In the genomic region with DNA sequence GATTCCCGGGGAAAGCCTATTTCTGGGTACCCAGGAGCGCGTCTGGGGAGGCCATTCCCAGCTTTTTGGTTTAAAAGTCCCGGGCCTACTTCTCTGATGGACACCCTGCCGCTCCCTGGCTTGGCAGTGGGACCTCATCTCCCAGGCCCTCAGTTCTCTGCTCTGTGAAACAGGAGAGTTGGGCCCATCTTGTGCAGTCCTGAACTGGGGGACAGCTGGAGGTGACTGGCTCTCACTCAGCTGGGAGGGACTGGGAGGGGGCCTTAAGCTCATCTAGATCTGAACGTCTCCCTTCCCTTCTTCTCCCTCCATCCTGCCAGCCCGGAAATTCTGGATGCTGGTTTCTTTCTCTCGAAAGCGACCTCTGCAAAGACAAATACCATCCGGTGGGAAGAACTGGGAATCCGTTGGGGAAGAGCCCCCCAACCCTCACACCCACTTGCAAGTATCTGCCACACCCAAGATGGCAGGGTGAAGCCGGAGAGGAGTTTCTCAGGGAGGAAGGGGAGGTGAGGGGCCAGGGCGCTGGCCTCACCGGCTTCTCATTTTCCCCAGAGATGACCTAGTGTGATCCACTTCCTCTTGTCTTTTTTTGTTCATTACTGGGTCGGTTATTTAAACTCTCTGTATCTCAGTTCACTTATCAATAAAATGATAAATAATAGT, we compare ENCODE assay signal across 8 cellular contexts. TPM values are rescaled to one million over a fixed set of nuclear protein-coding genes. Genes with fewer than 3 reads are reported as not detected.
A peak's percentile ranks its signal among the peaks of the same experiment; 100 is the strongest.
DNase-seq lines count a peak whose midpoint lies in the region; ATAC-seq, FAIRE-seq and TF ChIP-seq lines count a peak whose summit lies in the region.

No MANE protein-coding gene starts in this region.

- H3K36me3 Mint-ChIP-seq in Calu3 (ENCODE audit: insufficient read depth, unreplicated experiment): peaks cover 22% of the 10 kb centered on the region

- no peak for TF ChIP-seq CTCF in Calu3 (IDR thresholded peaks at IDR 0.05; ENCODE audit: unreplicated experiment)
- no peak for TF ChIP-seq CTCF in foreskin fibroblast (IDR thresholded peaks at IDR 0.05; ENCODE audit: low read depth, low read length)
- no peak for TF ChIP-seq CTCF in D721Med (IDR thresholded peaks at IDR 0.05; ENCODE audit: insufficient read depth, missing control alignments)

- peaks cover 12% of the 10 kb centered on the region for H3K4me1 ChIP-seq in rectal smooth muscle tissue (ENCODE audit: control insufficient read depth, insufficient read depth, low read length)

- no peaks in the 10 kb centered on the region for H3K27me3 ChIP-seq in rectal smooth muscle tissue (ENCODE audit: control insufficient read depth, insufficient read depth, low read length)

- peak overlapping the region; percentile 72 to 73 for H3K4me3 ChIP-seq in foreskin fibroblast (ENCODE audit: low read depth in 1 of 2, low read length in 2 of 2)
- H3K4me3 ChIP-seq in rectal smooth muscle tissue (ENCODE audit: low read length): peak overlapping the region; percentile 92

- intact Hi-C loops in Calu3 (cut with micrococcal nuclease; ENCODE audit: unreplicated experiment) (no loop called here), posterior vena cava (cut with DNase I) (loop anchor here in 1 of 2 donors (10.0 kb wide), 1 partner anchor 70 kb away; no protein-coding TSS in a partner anchor)

- peaks cover 17% of the 10 kb centered on the region for H3K4me1 Mint-ChIP-seq in Calu3 (ENCODE audit: low read depth, unreplicated experiment)

- CTCF ChIA-PET in Calu3 (lab: Charles Lee): no interaction called here

- H3K4me3 Mint-ChIP-seq in Calu3 (ENCODE audit: low read depth, unreplicated experiment): peak overlapping the region; percentile 73

- no peak overlapping the region for H3K27ac Mint-ChIP-seq in Calu3 (ENCODE audit: unreplicated experiment)

- H3K27me3 Mint-ChIP-seq in Calu3 (ENCODE audit: unreplicated experiment): no peaks in the 10 kb centered on the region

- peak overlapping the region; percentile 92 for H3K9ac ChIP-seq in rectal smooth muscle tissue (ENCODE audit: low read length)

- no peaks in the 10 kb centered on the region for H3K36me3 ChIP-seq in rectal smooth muscle tissue (ENCODE audit: control insufficient read depth, insufficient read depth, low read length)

- FAIRE-seq in D721Med (lab: Jason Lieb, UNC): no peak

- H3K27ac ChIP-seq in rectal smooth muscle tissue (ENCODE audit: low read depth, low read length): peak overlapping the region; percentile 92

- BruUV-seq in Calu3 (replicated peaks; lab: Mats Ljungman, UMichigan): no TSS peak

- DNase-seq in Calu3 (no peak), RKO (ENCODE audit: low spot score) (peak; percentile 12), foreskin fibroblast (peak in 1 of 2 donors; percentile 20), NCI-H2196 (lab: John Stamatoyannopoulos, UW; ENCODE audit: unreplicated experiment) (no peak), D721Med (ENCODE audit: insufficient read length, low spot score) (no peak), posterior vena cava (ENCODE audit: low spot score) (no peak)

- no peak for ATAC-seq in HG03025 (IDR thresholded peaks at IDR 0.05; ENCODE audit: low FRiP score, unreplicated experiment)

- H3K9me3 Mint-ChIP-seq in Calu3 (ENCODE audit: low read depth, unreplicated experiment): no peaks in the 10 kb centered on the region

RNA-seq across cellular contexts. Expression of a gene that starts 1.4 kb away (rescaled TPM):
- 13.2 and 13.8 TPM in 2 replicates for total RNA-seq in Calu3 (2022)
- 10 to 100 TPM; 30.9 to 34.0 TPM for total RNA-seq in posterior vena cava
